17 cellular contexts compared by ENCODE assay signal in genomic region chr3:124381565-124382333, GRCh38.
"Had no signal": no experiment of that assay in that cellular context is flagged by ENCODE, and none has a peak within 500 bp of the region (broad histone marks: within the 10 kb centered on the region; RNA-seq: fewer than 3 reads in every experiment).

No MANE protein-coding gene starts in this region.

- H3K4me1 Mint-ChIP-seq: activated naive CD4-positive, alpha-beta T cell treated with anti-CD3 and anti-CD28 coated beads, Interleukin-2, amount 10 ng/mL, durations not matched to agents 7 days and 5 days had no signal

- ATAC-seq: gastroesophageal sphincter, left colon, psoas muscle had no signal

- H3K4me3 Mint-ChIP-seq: activated naive CD4-positive, alpha-beta T cell treated with anti-CD3 and anti-CD28 coated beads, Interleukin-2, amount 10 ng/mL, durations not matched to agents 7 days and 5 days; brain had no signal

- H3K9me3 ChIP-seq: gastroesophageal sphincter, psoas muscle, right lobe of liver, stomach had no signal

- H3K9me3 Mint-ChIP-seq: activated naive CD4-positive, alpha-beta T cell treated with anti-CD3 and anti-CD28 coated beads, Interleukin-2, amount 10 ng/mL, durations not matched to agents 7 days and 5 days; activated T-helper 2 cell treated with anti-CD3 and anti-CD28 coated beads, Interferon-gamma antibody, Interleukin-2, Interleukin-4, amounts not matched to agents 10 μg/mL and 5 μg/mL and 100 μg/mL, durations not matched to agents 14 hours and 24 hours and 36 hours had no signal

- H3K4me1 ChIP-seq: gastroesophageal sphincter, psoas muscle, right lobe of liver had no signal

- H3K27ac Mint-ChIP-seq: activated naive CD4-positive, alpha-beta T cell treated with anti-CD3 and anti-CD28 coated beads, Interleukin-2, amount 10 ng/mL, durations not matched to agents 7 days and 5 days; activated T-helper 2 cell treated with anti-CD3 and anti-CD28 coated beads, Interferon-gamma antibody, Interleukin-2, Interleukin-4, amounts not matched to agents 10 μg/mL and 5 μg/mL and 100 μg/mL, durations not matched to agents 14 hours and 24 hours and 36 hours; brain had no signal

- H3K4me3 ChIP-seq: gastroesophageal sphincter, lung, psoas muscle, right lobe of liver, stomach had no signal

- H3K36me3 ChIP-seq: right lobe of liver, stomach had no signal

- H3K36me3 Mint-ChIP-seq: activated naive CD4-positive, alpha-beta T cell treated with anti-CD3 and anti-CD28 coated beads, Interleukin-2, amount 10 ng/mL, durations not matched to agents 7 days and 5 days had no signal

- H3K27ac ChIP-seq: gastroesophageal sphincter, psoas muscle, right lobe of liver, stomach, VCaP had no signal

- DNase-seq: activated CD4-positive, alpha-beta T cell treated with anti-CD3 and anti-CD28 coated beads, Interleukin-2, amount 50 U/mL, for 48 hours; activated naive CD4-positive, alpha-beta T cell treated with anti-CD3 and anti-CD28 coated beads, Interleukin-2, amount 10 ng/mL, durations not matched to agents 7 days and 5 days; dermis blood vessel endothelial cell; erythroblast; left colon; midbrain; psoas muscle; right lobe of liver; stimulated activated CD4-positive, alpha-beta T cell treated with anti-CD3 and anti-CD28 coated beads, Interleukin-1b, Interleukin-23, amount 100 ng/mL, for 48 hours; stomach; T-helper 1 cell; T1000 had no signal

- H3K27me3 ChIP-seq: gastroesophageal sphincter, right lobe of liver, stomach had no signal
